ENCODE assay signal across 18 cellular contexts in genomic region chr10:128161031-128161430, GRCh38. TPM values are rescaled to one million over a fixed set of nuclear protein-coding genes. Genes with fewer than 3 reads are reported as not detected.
DNase-seq lines count a peak whose midpoint lies in the region; ATAC-seq and TF ChIP-seq lines count a peak whose summit lies in the region.
"Had no signal": no experiment of that assay in that cellular context is flagged by ENCODE, and none has a peak within 500 bp of the region (broad histone marks: within the 10 kb centered on the region; RNA-seq: fewer than 3 reads in every experiment).

No MANE protein-coding gene starts in this region.

- no peak for TF ChIP-seq CTCF in activated B cell treated with CpG ODN at 0.5 μM for 24 hours (IDR thresholded peaks at IDR 0.05)

- no peak for DNase-seq in activated CD8-positive, alpha-beta memory T cell treated with anti-CD3 and anti-CD28 coated beads, Interleukin-2, amount 10 ng/mL, durations not matched to agents 7 days and 5 days
- DNase-seq in activated CD8-positive, alpha-beta memory T cell treated with anti-CD3 and anti-CD28 coated beads for 24 hours, result no peak
- DNase-seq in MV-4-11 (lab: John Stamatoyannopoulos, UW) (peak; percentile 94), activated B cell treated with CpG ODN at 0.5 μM for 24 hours (no peak), NCI-H345 treated with DMSO at 0.1 percent for 48 hours (lab: John Stamatoyannopoulos, UW; ENCODE audit: unreplicated experiment) (no peak)
- no peak for DNase-seq in stimulated activated CD4-positive, alpha-beta T cell treated with anti-CD3 and anti-CD28 coated beads, Interleukin-4, amount 100 ng/mL, for 1 hour
- DNase-seq in NK-92 treated with Interleukin-12 subunit alpha and Interleukin-12 subunit beta, amount 100 ng/mL, for 24 hours (lab: John Stamatoyannopoulos, UW), result no peak
- DNase-seq: activated CD4-positive, alpha-beta T cell treated with anti-CD3 and anti-CD28 coated beads, Interleukin-2, amount 50 U/mL, for 1 hour; activated T-cell treated with anti-CD3 and anti-CD28 coated beads for 4 hours; C1 segment of cervical spinal cord; hippocampal formation; islet precursor cell; NCI-H2107; NCI-H510A treated with DMSO at 0.1 percent for 48 hours; nucleus accumbens had no signal

- peaks cover 27% of the 10 kb centered on the region for H3K4me1 Mint-ChIP-seq in activated CD8-positive, alpha-beta memory T cell treated with anti-CD3 and anti-CD28 coated beads, Interleukin-2, amount 10 ng/mL, durations not matched to agents 7 days and 5 days
- H3K4me1 Mint-ChIP-seq in activated B cell treated with CpG ODN at 0.5 μM for 24 hours, result peaks cover 26% of the 10 kb centered on the region

- CTCF ChIA-PET in activated CD8-positive, alpha-beta memory T cell treated with anti-CD3 and anti-CD28 coated beads, Interleukin-2, amount 10 ng/mL, durations not matched to agents 7 days and 5 days (lab: Charles Lee), result interaction anchor here (0.7 to 3.3 kb wide), 3 partner anchors 10 to 51 kb away, joined by 3 to 19 read pairs (median 9); no protein-coding TSS in a partner anchor
- CTCF ChIA-PET in activated B cell treated with CpG ODN at 0.5 μM for 24 hours (lab: Charles Lee), result interaction anchor here (1.7 kb wide), 1 partner anchor 83 kb away, joined by 5 read pairs; no protein-coding TSS in a partner anchor

- no peaks in the 10 kb centered on the region for H3K36me3 Mint-ChIP-seq in activated CD8-positive, alpha-beta memory T cell treated with anti-CD3 and anti-CD28 coated beads, Interleukin-2, amount 10 ng/mL, durations not matched to agents 7 days and 5 days
- H3K36me3 Mint-ChIP-seq in activated B cell treated with CpG ODN at 0.5 μM for 24 hours (ENCODE audit: low read depth), result no peaks in the 10 kb centered on the region

- peaks cover 21% of the 10 kb centered on the region for H3K27me3 Mint-ChIP-seq in activated CD8-positive, alpha-beta memory T cell treated with anti-CD3 and anti-CD28 coated beads, Interleukin-2, amount 10 ng/mL, durations not matched to agents 7 days and 5 days
- peaks cover 25% of the 10 kb centered on the region for H3K27me3 Mint-ChIP-seq in activated B cell treated with CpG ODN at 0.5 μM for 24 hours

- no peaks in the 10 kb centered on the region for H3K9me3 Mint-ChIP-seq in activated CD8-positive, alpha-beta memory T cell treated with anti-CD3 and anti-CD28 coated beads, Interleukin-2, amount 10 ng/mL, durations not matched to agents 7 days and 5 days (ENCODE audit: low read depth)
- no peaks in the 10 kb centered on the region for H3K9me3 Mint-ChIP-seq in activated B cell treated with CpG ODN at 0.5 μM for 24 hours
- H3K9me3 Mint-ChIP-seq: GM23338 had no signal

- no peak overlapping the region for H3K4me3 Mint-ChIP-seq in activated CD8-positive, alpha-beta memory T cell treated with anti-CD3 and anti-CD28 coated beads, Interleukin-2, amount 10 ng/mL, durations not matched to agents 7 days and 5 days
- no peak overlapping the region for H3K4me3 Mint-ChIP-seq in activated B cell treated with CpG ODN at 0.5 μM for 24 hours
- H3K4me3 Mint-ChIP-seq: GM23338 had no signal

- POLR2A ChIA-PET in activated B cell treated with CpG ODN at 0.5 μM for 24 hours (lab: Charles Lee), result interaction anchor here (1.0 kb wide), 1 partner anchor 34 kb away, joined by 3 read pairs; no protein-coding TSS in a partner anchor

- intact Hi-C loops in activated B cell treated with CpG ODN at 0.5 μM for 24 hours (cut with micrococcal nuclease), result no loop called here

- H3K27ac Mint-ChIP-seq in activated CD8-positive, alpha-beta memory T cell treated with anti-CD3 and anti-CD28 coated beads, Interleukin-2, amount 10 ng/mL, durations not matched to agents 7 days and 5 days, result peak overlapping the region; percentile 44
- no peak overlapping the region for H3K27ac Mint-ChIP-seq in activated B cell treated with CpG ODN at 0.5 μM for 24 hours
- H3K27ac Mint-ChIP-seq: GM23338 had no signal

- no peak for ATAC-seq in activated CD8-positive, alpha-beta memory T cell treated with anti-CD3 and anti-CD28 coated beads, Interleukin-2, amount 10 ng/mL, durations not matched to agents 7 days and 5 days
- ATAC-seq in activated B cell treated with CpG ODN at 0.5 μM for 24 hours (ENCODE audit: low read depth) (peak; percentile 56), GM21367 (IDR thresholded peaks at IDR 0.05; ENCODE audit: unreplicated experiment) (no peak)
- ATAC-seq: GM23338, K562 had no signal

RNA-seq across cellular contexts. Expression of gene MKI67, which starts 34.8 kb away (rescaled TPM):
- 100 to 1,000 TPM; 333 to 418 TPM for total RNA-seq in activated CD8-positive, alpha-beta memory T cell treated with anti-CD3 and anti-CD28 coated beads, Interleukin-2, amount 10 ng/mL, durations not matched to agents 7 days and 5 days
- total RNA-seq in activated B cell treated with CpG ODN at 0.5 μM for 24 hours, result 2.2 and 3.5 TPM in 2 replicates

Comparison
In these comparisons a context has a peak if more than half of its experiments do, and no peak if none do; other contexts are left out.
1. RNA of gene MKI67, which starts 34.8 kb away (total RNA-seq): 333 to 418 TPM in activated CD8-positive, alpha-beta memory T cell treated with anti-CD3 and anti-CD28 coated beads, Interleukin-2, amount 10 ng/mL, durations not matched to agents 7 days and 5 days; 2.2 to 3.5 TPM in activated B cell treated with CpG ODN at 0.5 μM for 24 hours; every median in the first group is over 10 times any median in the second.